ENCODE assay signal across 1 cellular context in the genomic region with DNA sequence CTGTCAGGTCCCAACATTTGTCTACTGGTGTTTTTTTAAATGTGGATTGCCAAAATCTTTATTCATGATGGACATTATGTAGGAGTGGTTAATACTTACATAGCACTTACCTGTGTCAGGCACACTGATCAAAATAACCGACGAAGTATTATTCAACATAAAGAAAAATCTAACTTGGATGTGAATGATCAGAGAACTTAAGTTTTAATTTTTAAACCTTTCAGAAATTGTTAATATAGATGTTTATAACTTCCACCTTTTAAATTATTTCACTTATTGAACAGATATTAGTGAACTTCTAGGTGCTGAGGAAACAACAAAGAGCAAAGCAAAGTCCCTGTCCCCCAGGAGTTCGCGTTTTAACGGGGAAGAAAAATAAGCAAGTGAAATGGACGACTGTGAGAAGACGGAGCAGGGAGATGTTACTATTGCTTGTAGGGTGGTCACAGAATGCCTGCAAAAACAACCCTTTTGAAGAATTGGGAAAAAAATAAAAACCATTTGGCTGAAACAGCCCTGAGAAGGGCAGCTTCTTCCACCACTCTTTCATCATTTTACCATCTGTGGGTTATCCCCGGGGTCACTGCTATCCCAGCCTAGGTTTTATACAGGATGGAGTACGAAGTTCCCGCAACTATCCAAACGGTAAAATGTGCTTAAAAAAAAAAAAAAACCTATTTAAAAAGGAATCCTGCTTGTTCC.
TF ChIP-seq lines count a peak whose summit lies in the region.

No MANE protein-coding gene starts in this region.

TF ChIP-seq in IMR-90, 13 proteins besides CTCF, POLR2A, EP300 and RAD21 (continued from another document):
- TF ChIP-seq, protein P1, sequence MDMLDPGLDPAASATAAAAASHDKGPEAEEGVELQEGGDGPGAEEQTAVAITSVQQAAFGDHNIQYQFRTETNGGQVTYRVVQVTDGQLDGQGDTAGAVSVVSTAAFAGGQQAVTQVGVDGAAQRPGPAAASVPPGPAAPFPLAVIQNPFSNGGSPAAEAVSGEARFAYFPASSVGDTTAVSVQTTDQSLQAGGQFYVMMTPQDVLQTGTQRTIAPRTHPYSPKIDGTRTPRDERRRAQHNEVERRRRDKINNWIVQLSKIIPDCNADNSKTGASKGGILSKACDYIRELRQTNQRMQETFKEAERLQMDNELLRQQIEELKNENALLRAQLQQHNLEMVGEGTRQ (IDR thresholded peaks at IDR 0.05; ENCODE audit: low read depth, low read length), result no peak
- no peak for TF ChIP-seq SMC3 (IDR thresholded peaks at IDR 0.05; ENCODE audit: low read depth, low read length)
- TF ChIP-seq ELK1 (IDR thresholded peaks at IDR 0.05; ENCODE audit: borderline replicate concordance, low read depth, low read length), result no peak
- no peak for TF ChIP-seq BHLHE40 (IDR thresholded peaks at IDR 0.05; ENCODE audit: low read depth, low read length)
- no peak for TF ChIP-seq RFX5 (IDR thresholded peaks at IDR 0.05; ENCODE audit: low read depth, low read length)
